8 cellular contexts compared by ENCODE assay signal in genomic region chr2:45652090-45653050, GRCh38. TPM values are rescaled to one million over a fixed set of nuclear protein-coding genes. Genes with fewer than 3 reads are reported as not detected.
DNase-seq lines count a peak whose midpoint lies in the region; ATAC-seq and TF ChIP-seq lines count a peak whose summit lies in the region.

No MANE protein-coding gene starts in this region.

- peak overlapping the region; percentile 82 to 94 (median 84) for H3K27ac Mint-ChIP-seq in nephron

- peak overlapping the region; percentile 76 for H3K4me3 ChIP-seq in fibroblast of mammary gland (ENCODE audit: control insufficient read depth, low read depth, low read length)
- H3K4me3 ChIP-seq in uterus = peak overlapping the region; percentile 66 to 93

- DNase-seq in ELF-1 (ENCODE audit: low read depth, low spot score) (peak; percentile 32), NCI-H446 (lab: John Stamatoyannopoulos, UW) (peak; percentile 35 to 39), fibroblast of mammary gland (ENCODE audit: low read depth) (peak; percentile 58), uterus (peak; percentile 41 to 53), middle frontal gyrus (ENCODE audit: extremely low spot score, low spot score) (no peak), NCI-H187 treated with DMSO at 0.1 percent for 48 hours (lab: John Stamatoyannopoulos, UW) (no peak)
- DNase-seq in activated T-cell treated with anti-CD3 and anti-CD28 coated beads, Interleukin-2, amount 50 U/mL, for 4 hours = peak; percentile 9

- intact Hi-C loops in uterus (cut with DNase I; ENCODE audit: low total_unique reads) = no loop called here

- H3K27me3 Mint-ChIP-seq in activated T-cell treated with anti-CD3 and anti-CD28 coated beads, Interleukin-2, amount 50 U/mL, for 4 hours (ENCODE audit: low read depth) = no peaks in the 10 kb centered on the region
- peaks cover 47% of the 10 kb centered on the region for H3K27me3 Mint-ChIP-seq in nephron (ENCODE audit: low read depth)

- no peaks in the 10 kb centered on the region for H3K36me3 ChIP-seq in uterus

- peak overlapping the region; percentile 87 for H3K4me3 Mint-ChIP-seq in activated T-cell treated with anti-CD3 and anti-CD28 coated beads, Interleukin-2, amount 50 U/mL, for 4 hours
- H3K4me3 Mint-ChIP-seq in nephron = peak overlapping the region; percentile 85 to 98 (median 95)

- H3K27me3 ChIP-seq in uterus = no peaks in the 10 kb centered on the region

- no peaks in the 10 kb centered on the region for H3K9me3 ChIP-seq in uterus

- H3K36me3 Mint-ChIP-seq in activated T-cell treated with anti-CD3 and anti-CD28 coated beads, Interleukin-2, amount 50 U/mL, for 4 hours (ENCODE audit: insufficient read depth) = no peaks in the 10 kb centered on the region
- no peaks in the 10 kb centered on the region for H3K36me3 Mint-ChIP-seq in nephron (ENCODE audit: low read depth)

- no peaks in the 10 kb centered on the region for H3K9me3 Mint-ChIP-seq in activated T-cell treated with anti-CD3 and anti-CD28 coated beads, Interleukin-2, amount 50 U/mL, for 4 hours
- H3K9me3 Mint-ChIP-seq in nephron = no peaks in the 10 kb centered on the region

- ATAC-seq in activated T-cell treated with anti-CD3 and anti-CD28 coated beads, Interleukin-2, amount 50 U/mL, for 4 hours = no peak

- peak in 1 of 2 donors; percentile 4 for TF ChIP-seq POLR2A in uterus (IDR thresholded peaks at IDR 0.05)

- peak overlapping the region; percentile 97 to 100 for H3K27ac ChIP-seq in uterus

- no peak for TF ChIP-seq CTCF in fibroblast of mammary gland (conservative IDR thresholded peaks at IDR 0.05; ENCODE audit: control insufficient read depth, insufficient read depth, low read depth, low read length)
- no peak for TF ChIP-seq CTCF in nephron (IDR thresholded peaks at IDR 0.05; ENCODE audit: unreplicated experiment in 3 of 3)
- no peak for TF ChIP-seq CTCF in uterus (IDR thresholded peaks at IDR 0.05)

- peaks cover 31% of the 10 kb centered on the region for H3K4me1 Mint-ChIP-seq in activated T-cell treated with anti-CD3 and anti-CD28 coated beads, Interleukin-2, amount 50 U/mL, for 4 hours (ENCODE audit: low read depth)
- H3K4me1 Mint-ChIP-seq in nephron = peaks cover 44% of the 10 kb centered on the region

- H3K4me1 ChIP-seq in uterus = peaks cover 0 to 6% of the 10 kb centered on the region in 2 donors

RNA-seq across cellular contexts. Expression of gene PRKCE, which starts 0.9 kb away (rescaled TPM):
- total RNA-seq in activated T-cell treated with anti-CD3 and anti-CD28 coated beads, Interleukin-2, amount 50 U/mL, for 4 hours = 1 to 10 TPM; 9.1 to 9.5 (median 9.2) TPM
- 10 to 100 TPM in 2 of 4 donors, 1 to 10 TPM in 2; 3.8 to 47.6 (median 14.2) TPM for total RNA-seq in uterus

RNA-seq across cellular contexts. Expression of gene SRBD1, which starts 41.3 kb away (rescaled TPM):
- 10 to 100 TPM; 13.8 to 18.4 (median 15.5) TPM for total RNA-seq in activated T-cell treated with anti-CD3 and anti-CD28 coated beads, Interleukin-2, amount 50 U/mL, for 4 hours
- 10 to 100 TPM; 13.1 to 65.8 (median 34.0) TPM for total RNA-seq in uterus

Comparison
In these comparisons a context has a peak if more than half of its experiments do, and no peak if none do; other contexts are left out.
1. DNase-seq: peak in ELF-1 (single experiment), NCI-H446 (2 of 2), activated T-cell treated with anti-CD3 and anti-CD28 coated beads, Interleukin-2, amount 50 U/mL, for 4 hours (single experiment), fibroblast of mammary gland (single experiment) and uterus (2 of 2); none in middle frontal gyrus (single experiment) and NCI-H187 treated with DMSO at 0.1 percent for 48 hours (single experiment).